19 cellular contexts compared by ENCODE assay signal in the genomic region with DNA sequence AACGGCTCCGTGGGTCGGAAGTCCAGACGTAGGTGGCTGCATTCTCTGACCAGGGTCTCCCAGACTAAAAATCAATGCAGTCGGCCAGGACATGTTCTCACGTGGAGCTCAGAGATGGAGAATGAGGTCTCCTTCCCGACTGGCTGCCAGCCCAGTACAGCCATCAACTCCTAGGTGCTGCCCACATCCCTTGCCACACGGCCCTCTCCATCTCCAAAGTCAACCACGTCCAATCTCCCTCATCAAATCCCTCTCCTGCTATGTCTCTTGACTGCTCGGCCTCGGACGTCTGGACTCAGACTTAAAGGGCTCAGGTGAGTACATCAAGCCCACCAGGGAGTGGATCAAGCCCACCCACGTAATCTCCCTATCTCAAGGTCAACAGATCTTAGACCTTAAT.
"Had no signal": no experiment of that assay in that cellular context is flagged by ENCODE, and none has a peak within 500 bp of the region (broad histone marks: within the 10 kb centered on the region; RNA-seq: fewer than 3 reads in every experiment).

No MANE protein-coding gene starts in this region.

- DNase-seq: activated CD4-positive, alpha-beta T cell treated with anti-CD3 and anti-CD28 coated beads, Interleukin-2, amount 10 ng/mL, durations not matched to agents 7 days and 5 days; activated CD8-positive, alpha-beta memory T cell treated with anti-CD3 and anti-CD28 coated beads, Interleukin-2, amount 10 ng/mL, durations not matched to agents 7 days and 5 days; activated CD8-positive, alpha-beta T cell treated with anti-CD3 and anti-CD28 coated beads for 36 hours; activated T-cell treated with anti-CD3 and anti-CD28 coated beads for 4 hours; aorta; caudate nucleus; effector CD4-positive, alpha-beta T cell; naive thymus-derived CD4-positive, alpha-beta T cell; occipital lobe; sigmoid colon; stimulated activated CD4-positive, alpha-beta T cell treated with anti-CD3 and anti-CD28 coated beads, Interleukin-2, amount 100 ng/mL, for 48 hours; stimulated activated CD8-positive, alpha-beta memory T cell treated with anti-CD3 and anti-CD28 coated beads, Interleukin-4, amount 100 ng/mL, for 48 hours; stimulated activated naive B cell treated with anti-CD40 and anti-IgM and Interleukin-4, amounts not matched to agents 10 μg/mL and 1 μg/mL and 100 μg/mL, for 72 hours had no signal

- ATAC-seq: activated CD4-positive, CD25-positive, alpha-beta regulatory T cell treated with anti-CD3 and anti-CD28 coated beads, Interleukin-2, amount 50 U/mL, for 24 hours; activated CD8-positive, alpha-beta memory T cell treated with anti-CD3 and anti-CD28 coated beads, Interleukin-2, amount 10 ng/mL, durations not matched to agents 7 days and 5 days; activated CD8-positive, alpha-beta T cell treated with anti-CD3 and anti-CD28 coated beads for 36 hours; activated naive CD4-positive, alpha-beta T cell treated with anti-CD3 and anti-CD28 coated beads, Interleukin-2, amount 50 U/mL, for 72 hours; naive thymus-derived CD4-positive, alpha-beta T cell; stimulated activated naive B cell treated with anti-CD40 and anti-IgM and Interleukin-4, amounts not matched to agents 10 μg/mL and 1 μg/mL and 100 μg/mL, for 72 hours had no signal

- H3K27ac ChIP-seq: sigmoid colon, thoracic aorta, VCaP had no signal

- H3K4me2 ChIP-seq: smooth muscle cell had no signal

- H3K9me3 ChIP-seq: sigmoid colon, thoracic aorta had no signal

- H3K27me3 ChIP-seq: sigmoid colon had no signal

- H3K4me3 ChIP-seq: lung, sigmoid colon, smooth muscle cell, thoracic aorta had no signal
